34 cellular contexts compared by ENCODE assay signal in genomic region chr4:80107374-80107773, GRCh38.
"Had no signal": no experiment of that assay in that cellular context is flagged by ENCODE, and none has a peak within 500 bp of the region (broad histone marks: within the 10 kb centered on the region; RNA-seq: fewer than 3 reads in every experiment).

No MANE protein-coding gene starts in this region.

- DNase-seq: activated CD4-positive, alpha-beta T cell treated with anti-CD3 and anti-CD28 coated beads, Interleukin-2, amount 10 ng/mL, durations not matched to agents 7 days and 5 days; activated CD4-positive, CD25-positive, alpha-beta regulatory T cell treated with anti-CD3 and anti-CD28 coated beads, Interleukin-2, amount 50 U/mL, for 72 hours; activated CD8-positive, alpha-beta T cell treated with anti-CD3 and anti-CD28 coated beads for 36 hours; activated gamma-delta T cell treated with Interleukin-2 at 50 U/mL for 16 hours; activated naive CD8-positive, alpha-beta T cell treated with anti-CD3 and anti-CD28 coated beads, Interleukin-2, amount 50 U/mL, for 24 hours; activated T-cell treated with anti-CD3 and anti-CD28 coated beads, Interleukin-2, amount 50 U/mL, for 4 hours; dermis blood vessel endothelial cell; effector CD4-positive, alpha-beta T cell; esophagus squamous epithelium; foreskin fibroblast; head of caudate nucleus; hypothalamus; immature natural killer cell; kidney; left colon; mammary epithelial cell; naive B cell; pancreas; sigmoid colon; stimulated activated CD4-positive, alpha-beta T cell treated with anti-CD3 and anti-CD28 coated beads, Interleukin-15, amount 100 ng/mL, for 24 hours; stimulated activated CD4-positive, alpha-beta T cell treated with anti-CD3 and anti-CD28 coated beads, Interleukin-2, amount 100 ng/mL, for 24 hours; stimulated activated naive CD4-positive, alpha-beta T cell; T-helper 9 cell; tibial artery; upper lobe of right lung had no signal

- H3K27me3 Mint-ChIP-seq: activated CD8-positive, alpha-beta T cell treated with anti-CD3 and anti-CD28 coated beads for 36 hours; activated naive CD4-positive, alpha-beta T cell treated with anti-CD3 and anti-CD28 coated beads, Interleukin-2, amount 50 U/mL, for 24 hours; activated naive CD8-positive, alpha-beta T cell treated with anti-CD3 and anti-CD28 coated beads, Interleukin-2, amount 50 U/mL, for 24 hours; activated T-helper 17 cell treated with anti-CD3 and anti-CD28 coated beads, Interleukin-2, amount 50 U/mL, for 72 hours had no signal

- FAIRE-seq: bronchial epithelial cell, pancreas, TTC549 had no signal

- H3K4me3 Mint-ChIP-seq: activated CD4-positive, alpha-beta T cell treated with anti-CD3 and anti-CD28 coated beads, Interleukin-2, amount 10 ng/mL, durations not matched to agents 7 days and 5 days; activated CD8-positive, alpha-beta T cell treated with anti-CD3 and anti-CD28 coated beads for 36 hours; activated naive CD4-positive, alpha-beta T cell treated with anti-CD3 and anti-CD28 coated beads, Interleukin-2, amount 50 U/mL, for 24 hours; activated naive CD8-positive, alpha-beta T cell treated with anti-CD3 and anti-CD28 coated beads, Interleukin-2, amount 50 U/mL, for 24 hours; activated T-cell treated with anti-CD3 and anti-CD28 coated beads, Interleukin-2, amount 50 U/mL, for 4 hours; activated T-helper 17 cell treated with anti-CD3 and anti-CD28 coated beads, Interleukin-2, amount 50 U/mL, for 72 hours; central memory CD8-positive, alpha-beta T cell; immature natural killer cell; mesothelial cell of epicardium; naive B cell had no signal

- H3K27me3 ChIP-seq: esophagus squamous epithelium, pancreas, sigmoid colon, suprapubic skin, tibial artery, upper lobe of right lung had no signal

- H3K27ac Mint-ChIP-seq: activated CD4-positive, alpha-beta T cell treated with anti-CD3 and anti-CD28 coated beads, Interleukin-2, amount 10 ng/mL, durations not matched to agents 7 days and 5 days; activated CD8-positive, alpha-beta T cell treated with anti-CD3 and anti-CD28 coated beads for 36 hours; activated naive CD4-positive, alpha-beta T cell treated with anti-CD3 and anti-CD28 coated beads, Interleukin-2, amount 50 U/mL, for 24 hours; activated naive CD8-positive, alpha-beta T cell treated with anti-CD3 and anti-CD28 coated beads, Interleukin-2, amount 50 U/mL, for 24 hours; activated T-helper 17 cell treated with anti-CD3 and anti-CD28 coated beads, Interleukin-2, amount 50 U/mL, for 72 hours; immature natural killer cell; mesothelial cell of epicardium had no signal

- H3K9me3 ChIP-seq: prostate gland, suprapubic skin, tibial artery, upper lobe of right lung had no signal

- H3K27ac ChIP-seq: epithelial cell of prostate, esophagus squamous epithelium, pancreas, prostate gland, sigmoid colon, suprapubic skin, tibial artery, upper lobe of right lung had no signal

- H3K4me1 ChIP-seq: esophagus squamous epithelium, pancreas, prostate gland, sigmoid colon, suprapubic skin, tibial artery, upper lobe of right lung had no signal

- H3K36me3 ChIP-seq: esophagus squamous epithelium, pancreas, prostate gland, sigmoid colon, suprapubic skin, tibial artery, upper lobe of right lung had no signal

- H3K4me3 ChIP-seq: esophagus squamous epithelium, pancreas, prostate gland, sigmoid colon, suprapubic skin, tibial artery, upper lobe of right lung had no signal

- H3K4me1 Mint-ChIP-seq: activated CD4-positive, alpha-beta T cell treated with anti-CD3 and anti-CD28 coated beads, Interleukin-2, amount 10 ng/mL, durations not matched to agents 7 days and 5 days; activated naive CD4-positive, alpha-beta T cell treated with anti-CD3 and anti-CD28 coated beads, Interleukin-2, amount 50 U/mL, for 24 hours; activated naive CD8-positive, alpha-beta T cell treated with anti-CD3 and anti-CD28 coated beads, Interleukin-2, amount 50 U/mL, for 24 hours; activated T-helper 17 cell treated with anti-CD3 and anti-CD28 coated beads, Interleukin-2, amount 50 U/mL, for 72 hours; central memory CD8-positive, alpha-beta T cell; immature natural killer cell; mesothelial cell of epicardium; naive B cell had no signal
